In genomic region chr1:91502882-91503184, GRCh38 we compare ENCODE assay signal across 8 cellular contexts. TPM values are rescaled to one million over a fixed set of nuclear protein-coding genes. Genes with fewer than 3 reads are reported as not detected.
A peak's percentile ranks its signal among the peaks of the same experiment; 100 is the strongest.
DNase-seq lines count a peak whose midpoint lies in the region; ATAC-seq and TF ChIP-seq lines count a peak whose summit lies in the region.

No MANE protein-coding gene starts in this region.

- no peaks in the 10 kb centered on the region for H3K9me3 ChIP-seq in CD4-positive, CD25-positive, alpha-beta regulatory T cell (ENCODE audit: control insufficient read depth in 2 of 2, low read length in 2 of 2)
- H3K9me3 ChIP-seq in OCI-LY7 (ENCODE audit: low read length) (no peaks in the 10 kb centered on the region), uterus (no peaks in the 10 kb centered on the region), psoas muscle (no peaks in the 10 kb centered on the region)

- H3K27me3 Mint-ChIP-seq in CD4-positive, CD25-positive, alpha-beta regulatory T cell: no peaks in the 10 kb centered on the region
- H3K27me3 Mint-ChIP-seq in CD14-positive monocyte (ENCODE audit: low read depth in 3 of 3): no peaks in the 10 kb centered on the region

- peak overlapping the region; percentile 88 for H3K4me2 ChIP-seq in OCI-LY7 (ENCODE audit: low read length)

- POLR2A ChIA-PET in OCI-LY7 (lab: Charles Lee): interaction anchor here (0.6 to 4.6 kb wide), 5 partner anchors 10 to 1556 kb away, joined by 3 to 33 read pairs (median 4); no protein-coding TSS in a partner anchor

- H3K9me3 Mint-ChIP-seq in CD4-positive, CD25-positive, alpha-beta regulatory T cell: no peaks in the 10 kb centered on the region
- H3K9me3 Mint-ChIP-seq in CD14-positive monocyte: no peaks in the 10 kb centered on the region

- peak overlapping the region in 3 of 4 donors; percentile 12 to 79 (median 60) for H3K4me3 Mint-ChIP-seq in CD4-positive, CD25-positive, alpha-beta regulatory T cell
- H3K4me3 Mint-ChIP-seq in CD14-positive monocyte: no peak overlapping the region

- H3K79me2 ChIP-seq in OCI-LY7 (ENCODE audit: insufficient read depth, low read depth, low read length): peaks cover 66% of the 10 kb centered on the region

- no peak for TF ChIP-seq POLR2A in uterus (IDR thresholded peaks at IDR 0.05)

- BruUV-seq in OCI-LY7 (replicated peaks; lab: Mats Ljungman, UMichigan): no TSS peak

- 75 to 80% (median 76%) methylated on average over 1 of the region's 1 CpG for WGBS in psoas muscle, 3 donors

- H3K27ac ChIP-seq in CD4-positive, CD25-positive, alpha-beta regulatory T cell (ENCODE audit: insufficient read depth, low read length, poor library complexity, severe bottlenecking): no peak overlapping the region
- H3K27ac ChIP-seq in OCI-LY7 (ENCODE audit: low read depth, low read length, poor library complexity, severe bottlenecking): peak overlapping the region; percentile 72
- no peak overlapping the region for H3K27ac ChIP-seq in uterus
- no peak overlapping the region for H3K27ac ChIP-seq in psoas muscle

- peaks cover 16% of the 10 kb centered on the region for H3K4me1 ChIP-seq in CD4-positive, CD25-positive, alpha-beta regulatory T cell (ENCODE audit: control insufficient read depth, insufficient read depth, low read length, poor library complexity, severe bottlenecking)
- H3K4me1 ChIP-seq in OCI-LY7 (ENCODE audit: insufficient read depth, low read length, poor library complexity, severe bottlenecking) (peaks cover 41% of the 10 kb centered on the region), uterus (no peaks in the 10 kb centered on the region), psoas muscle (peaks cover 9% of the 10 kb centered on the region)

- CTCF ChIA-PET in OCI-LY7 (lab: Charles Lee; ENCODE audit: unreplicated experiment): no interaction called here

- no peak for ATAC-seq in CD4-positive, CD25-positive, alpha-beta regulatory T cell (ENCODE audit: low read depth in 2 of 2)
- ATAC-seq in GM21526 (IDR thresholded peaks at IDR 0.05; ENCODE audit: low FRiP score, unreplicated experiment) (peak; percentile 38), GM18861 (IDR thresholded peaks at IDR 0.05; ENCODE audit: unreplicated experiment) (no peak), psoas muscle (no peak)

- H3K9me2 ChIP-seq in OCI-LY7 (ENCODE audit: insufficient read depth, low read length): no peaks in the 10 kb centered on the region

- intact Hi-C loops in OCI-LY7 (cut with micrococcal nuclease; ENCODE audit: unreplicated experiment): loop anchor here (5.0 kb wide), 1 partner anchor 794 kb away; the partner anchor contains the start of genes GLMN and RPAP2
- intact Hi-C loops in uterus (cut with DNase I; ENCODE audit: low total_unique reads): loop anchor here (10.0 kb wide), 1 partner anchor 218 kb away; no protein-coding TSS in a partner anchor
- intact Hi-C loops in CD14-positive monocyte (cut with micrococcal nuclease): no loop called here
- intact Hi-C loops in psoas muscle (cut with DNase I): loop anchor here (5.0 to 10.0 kb wide), 2 partner anchors 218 to 221 kb away; no protein-coding TSS in a partner anchor

- H3K4me1 Mint-ChIP-seq in CD4-positive, CD25-positive, alpha-beta regulatory T cell: peaks cover 19 to 42% (median 28%) of the 10 kb centered on the region in 4 donors
- H3K4me1 Mint-ChIP-seq in CD14-positive monocyte: peaks cover 29% of the 10 kb centered on the region

- H3K36me3 ChIP-seq in CD4-positive, CD25-positive, alpha-beta regulatory T cell (ENCODE audit: control insufficient read depth, insufficient read depth, low read length): no peaks in the 10 kb centered on the region
- H3K36me3 ChIP-seq in OCI-LY7 (ENCODE audit: insufficient read depth, low read length) (peaks cover 44% of the 10 kb centered on the region), uterus (no peaks in the 10 kb centered on the region), psoas muscle (ENCODE audit: insufficient read depth in 1 of 2, low read depth in 1 of 2) (no peaks in the 10 kb centered on the region)

- H4K20me1 ChIP-seq in OCI-LY7 (ENCODE audit: insufficient read depth, low read length): no peaks in the 10 kb centered on the region; the same call in 1 of the 2 replicates

- H3K4me3 ChIP-seq in CD4-positive, CD25-positive, alpha-beta regulatory T cell (ENCODE audit: low read depth, low read length): peak overlapping the region; percentile 92
- peak overlapping the region; percentile 82 for H3K4me3 ChIP-seq in OCI-LY7 (ENCODE audit: low read depth, low read length, poor library complexity, severe bottlenecking)
- H3K4me3 ChIP-seq in fibroblast of the aortic adventitia (ENCODE audit: low read depth, low read length): no peak overlapping the region
- no peak overlapping the region for H3K4me3 ChIP-seq in uterus
- no peak overlapping the region for H3K4me3 ChIP-seq in psoas muscle

- no peaks in the 10 kb centered on the region for H3K27me3 ChIP-seq in CD4-positive, CD25-positive, alpha-beta regulatory T cell (ENCODE audit: control insufficient read depth, insufficient read depth, low read length)
- H3K27me3 ChIP-seq in uterus (no peaks in the 10 kb centered on the region), psoas muscle (ENCODE audit: insufficient read depth in 3 of 3, low read length in 2 of 3) (no peaks in the 10 kb centered on the region)

- TF ChIP-seq CTCF in OCI-LY7 (conservative IDR thresholded peaks at IDR 0.05; ENCODE audit: low read length) (peak; percentile 78), fibroblast of the aortic adventitia (IDR thresholded peaks at IDR 0.05; ENCODE audit: insufficient read depth, low read length) (peak; percentile 42), uterus (IDR thresholded peaks at IDR 0.05) (no peak), CD14-positive monocyte (IDR thresholded peaks at IDR 0.05) (no peak), psoas muscle (IDR thresholded peaks at IDR 0.05) (no peak)

- DNase-seq in CD4-positive, CD25-positive, alpha-beta regulatory T cell: peak in 1 of 3 donors; percentile 24
- DNase-seq in OCI-LY7 (ENCODE audit: low spot score): peak; percentile 61
- peak; percentile 55 for DNase-seq in fibroblast of the aortic adventitia (ENCODE audit: low read depth)
- no peak for DNase-seq in uterus
- DNase-seq in CD14-positive monocyte (ENCODE audit: low spot score): no peak
- DNase-seq in psoas muscle: no peak

- no peak overlapping the region for H2AFZ ChIP-seq in OCI-LY7 (ENCODE audit: low read length)

- peak overlapping the region in 2 of 3 donors; percentile 5 to 59 for H3K27ac Mint-ChIP-seq in CD4-positive, CD25-positive, alpha-beta regulatory T cell
- H3K27ac Mint-ChIP-seq in CD14-positive monocyte: no peak overlapping the region

- no peaks in the 10 kb centered on the region for H3K36me3 Mint-ChIP-seq in CD4-positive, CD25-positive, alpha-beta regulatory T cell
- H3K36me3 Mint-ChIP-seq in CD14-positive monocyte: peaks cover 3% of the 10 kb centered on the region in 2 donors

RNA-seq across cellular contexts. Expression of gene CDC7, which starts 2.2 kb away (rescaled TPM):
- total RNA-seq in CD4-positive, CD25-positive, alpha-beta regulatory T cell: 6.2 TPM
- 1 to 10 TPM; 3.9 to 7.9 (median 5.4) TPM for polyA plus RNA-seq in CD4-positive, CD25-positive, alpha-beta regulatory T cell
- total RNA-seq in OCI-LY7 (2014; rRNA removed; shearing (Covaris generic)): 28.6 and 35.8 TPM in 2 replicates
- total RNA-seq in OCI-LY7 (2022): 54.5 and 66.3 TPM in 2 replicates
- 3.8 and 15.5 TPM in 2 replicates for total RNA-seq in fibroblast of the aortic adventitia (ENCODE audit: low replicate concordance)
- total RNA-seq in uterus: 10 to 100 TPM in 1 of 4 donors, 1 to 10 TPM in 2, under 1 TPM in 1; 0.59 to 33.5 (median 2.7) TPM
- 1 to 10 TPM; 1.5 TPM for polyA plus RNA-seq in CD14-positive monocyte
- 1 to 10 TPM in 1 of 4 donors, under 1 TPM in 3; 0.40 to 1.2 (median 0.50) TPM for total RNA-seq in psoas muscle
- 1 to 10 TPM in 1 of 3 donors, under 1 TPM in 2; 0.25 to 1.4 (median 0.64) TPM for polyA plus RNA-seq in psoas muscle

Comparison
In these comparisons a context has a peak if more than half of its experiments do, and no peak if none do; other contexts are left out.
1. DNase-seq: peak in OCI-LY7 (single experiment) and fibroblast of the aortic adventitia (single experiment); none in uterus (0 of 2), CD14-positive monocyte (single experiment) and psoas muscle (0 of 2).
2. H3K4me3 ChIP-seq: peak in CD4-positive, CD25-positive, alpha-beta regulatory T cell (single experiment) and OCI-LY7 (single experiment); none in fibroblast of the aortic adventitia (single experiment), uterus (0 of 2) and psoas muscle (single experiment).
3. H3K27ac Mint-ChIP-seq: peak in CD4-positive, CD25-positive, alpha-beta regulatory T cell (2 of 3); none in CD14-positive monocyte (0 of 7).
4. H3K4me3 Mint-ChIP-seq: peak in CD4-positive, CD25-positive, alpha-beta regulatory T cell (3 of 4); none in CD14-positive monocyte (0 of 2).
5. CTCF ChIP-seq: peak in OCI-LY7 (single experiment) and fibroblast of the aortic adventitia (single experiment); none in uterus (0 of 4), CD14-positive monocyte (single experiment) and psoas muscle (single experiment).
6. intact Hi-C loops: an anchor here in OCI-LY7 (5.0 kb wide), uterus (10.0 kb wide) and psoas muscle (5.0 to 10.0 kb wide); none called in CD14-positive monocyte.